ENCODE assay signal across 8 cellular contexts in genomic region chr7:129143724-129144094, GRCh38. TPM values are rescaled to one million over a fixed set of nuclear protein-coding genes. Genes with fewer than 3 reads are reported as not detected.
DNase-seq lines count a peak whose midpoint lies in the region; ATAC-seq, FAIRE-seq and TF ChIP-seq lines count a peak whose summit lies in the region.

No MANE protein-coding gene starts in this region.

- POLR2A ChIA-PET in activated CD4-positive, alpha-beta T cell treated with anti-CD3 and anti-CD28 coated beads for 36 hours (lab: Charles Lee) = no interaction called here
- POLR2A ChIA-PET in OCI-LY7 (lab: Charles Lee) = interaction anchor here (0.5 to 1.1 kb wide), 4 partner anchors 9 to 258 kb away, joined by 3 to 4 read pairs (median 3); no protein-coding TSS in a partner anchor

- no peak for DNase-seq in activated CD4-positive, alpha-beta T cell treated with anti-CD3 and anti-CD28 coated beads for 36 hours
- no peak for DNase-seq in activated CD4-positive, alpha-beta T cell treated with anti-CD3 and anti-CD28 coated beads, Interleukin-2, amount 50 U/mL, for 1 hour
- DNase-seq in OCI-LY7 (ENCODE audit: low spot score) = no peak
- no peak for DNase-seq in effector memory CD8-positive, alpha-beta T cell
- no peak for DNase-seq in progenitor cell of endocrine pancreas (ENCODE audit: low spot score, unreplicated experiment)
- DNase-seq in NCI-H146 treated with DMSO at 0.1 percent for 48 hours (lab: John Stamatoyannopoulos, UW; ENCODE audit: unreplicated experiment) = no peak
- DNase-seq in dedifferentiated amniotic fluid mesenchymal stem cell (ENCODE audit: extremely low spot score) = no peak
- no peak for DNase-seq in D721Med (ENCODE audit: insufficient read length, low spot score)

- H3K4me2 ChIP-seq in OCI-LY7 (ENCODE audit: low read length) = peak overlapping the region; percentile 88

- no peak overlapping the region for H3K27ac Mint-ChIP-seq in activated CD4-positive, alpha-beta T cell treated with anti-CD3 and anti-CD28 coated beads for 36 hours
- H3K27ac Mint-ChIP-seq in effector memory CD8-positive, alpha-beta T cell = no peak overlapping the region
- no peak overlapping the region for H3K27ac Mint-ChIP-seq in progenitor cell of endocrine pancreas

- no peak for FAIRE-seq in D721Med (lab: Jason Lieb, UNC)

- H3K4me3 Mint-ChIP-seq in activated CD4-positive, alpha-beta T cell treated with anti-CD3 and anti-CD28 coated beads for 36 hours = peak overlapping the region; percentile 82
- peak overlapping the region; percentile 83 to 92 for H3K4me3 Mint-ChIP-seq in effector memory CD8-positive, alpha-beta T cell
- H3K4me3 Mint-ChIP-seq in progenitor cell of endocrine pancreas (ENCODE audit: low read depth) = peak overlapping the region; percentile 66

- H3K27me3 Mint-ChIP-seq in activated CD4-positive, alpha-beta T cell treated with anti-CD3 and anti-CD28 coated beads for 36 hours = peaks cover 16% of the 10 kb centered on the region
- H3K27me3 Mint-ChIP-seq in effector memory CD8-positive, alpha-beta T cell = peaks cover 16 to 59% of the 10 kb centered on the region in 2 donors
- H3K27me3 Mint-ChIP-seq in progenitor cell of endocrine pancreas = peaks cover 41% of the 10 kb centered on the region

- no peak overlapping the region for H3K27ac ChIP-seq in OCI-LY7 (ENCODE audit: low read depth, low read length, poor library complexity, severe bottlenecking)

- CTCF ChIA-PET in activated CD4-positive, alpha-beta T cell treated with anti-CD3 and anti-CD28 coated beads for 36 hours (lab: Charles Lee) = interaction anchor here (0.6 to 3.3 kb wide), 5 partner anchors 20 to 214 kb away, joined by 3 to 15 read pairs (median 4); no protein-coding TSS in a partner anchor
- CTCF ChIA-PET in OCI-LY7 (lab: Charles Lee; ENCODE audit: unreplicated experiment) = interaction anchor here (0.5 to 1.1 kb wide), 2 partner anchors 26 to 52 kb away, joined by 3 read pairs; no protein-coding TSS in a partner anchor

- peaks cover 38% of the 10 kb centered on the region for H3K4me1 ChIP-seq in OCI-LY7 (ENCODE audit: insufficient read depth, low read length, poor library complexity, severe bottlenecking)

- peaks cover 4% of the 10 kb centered on the region; the same call in 1 of the 2 replicates for H3K79me2 ChIP-seq in OCI-LY7 (ENCODE audit: insufficient read depth, low read depth, low read length)

- H2AFZ ChIP-seq in OCI-LY7 (ENCODE audit: low read length) = peak overlapping the region; percentile 85

- H4K20me1 ChIP-seq in OCI-LY7 (ENCODE audit: insufficient read depth, low read length) = no peaks in the 10 kb centered on the region

- intact Hi-C loops in activated CD4-positive, alpha-beta T cell treated with anti-CD3 and anti-CD28 coated beads for 36 hours (cut with DNase I, micrococcal nuclease) = loop anchor here in 1 of 2 experiments (1.0 kb wide), 1 partner anchor 20 kb away; no protein-coding TSS in a partner anchor
- intact Hi-C loops in OCI-LY7 (cut with micrococcal nuclease; ENCODE audit: unreplicated experiment) = loop anchor here (2.0 kb wide), 2 partner anchors 49 to 67 kb away; no protein-coding TSS in a partner anchor

- peaks cover 20% of the 10 kb centered on the region for H3K4me1 Mint-ChIP-seq in activated CD4-positive, alpha-beta T cell treated with anti-CD3 and anti-CD28 coated beads for 36 hours
- peaks cover 11 to 13% of the 10 kb centered on the region in 2 donors for H3K4me1 Mint-ChIP-seq in effector memory CD8-positive, alpha-beta T cell (ENCODE audit: low read depth in 2 of 2)
- H3K4me1 Mint-ChIP-seq in progenitor cell of endocrine pancreas (ENCODE audit: low read depth) = peaks cover 5% of the 10 kb centered on the region

- peak overlapping the region; percentile 76 for H3K4me3 ChIP-seq in OCI-LY7 (ENCODE audit: low read depth, low read length, poor library complexity, severe bottlenecking)

- H3K9me3 Mint-ChIP-seq in activated CD4-positive, alpha-beta T cell treated with anti-CD3 and anti-CD28 coated beads for 36 hours (ENCODE audit: low read depth) = no peaks in the 10 kb centered on the region
- H3K9me3 Mint-ChIP-seq in effector memory CD8-positive, alpha-beta T cell = no peaks in the 10 kb centered on the region
- H3K9me3 Mint-ChIP-seq in progenitor cell of endocrine pancreas (ENCODE audit: low read depth) = no peaks in the 10 kb centered on the region

- BruUV-seq in OCI-LY7 (replicated peaks; lab: Mats Ljungman, UMichigan) = no TSS peak

- H3K9me2 ChIP-seq in OCI-LY7 (ENCODE audit: insufficient read depth, low read length) = no peaks in the 10 kb centered on the region

- no peaks in the 10 kb centered on the region for H3K36me3 Mint-ChIP-seq in activated CD4-positive, alpha-beta T cell treated with anti-CD3 and anti-CD28 coated beads for 36 hours (ENCODE audit: low read depth)
- no peaks in the 10 kb centered on the region for H3K36me3 Mint-ChIP-seq in effector memory CD8-positive, alpha-beta T cell (ENCODE audit: insufficient read depth)
- H3K36me3 Mint-ChIP-seq in progenitor cell of endocrine pancreas (ENCODE audit: insufficient read depth) = no peaks in the 10 kb centered on the region

- no peak for ATAC-seq in activated CD4-positive, alpha-beta T cell treated with anti-CD3 and anti-CD28 coated beads for 36 hours
- no peak for ATAC-seq in effector memory CD8-positive, alpha-beta T cell (replicated peaks)

- peaks cover 6% of the 10 kb centered on the region; the same call in 1 of the 2 replicates for H3K36me3 ChIP-seq in OCI-LY7 (ENCODE audit: insufficient read depth, low read length)

- TF ChIP-seq CTCF in OCI-LY7 (conservative IDR thresholded peaks at IDR 0.05; ENCODE audit: low read length) = no peak
- TF ChIP-seq CTCF in progenitor cell of endocrine pancreas (IDR thresholded peaks at IDR 0.05; ENCODE audit: unreplicated experiment) = no peak
- TF ChIP-seq CTCF in D721Med (IDR thresholded peaks at IDR 0.05; ENCODE audit: insufficient read depth, missing control alignments) = no peak

- no peaks in the 10 kb centered on the region for H3K9me3 ChIP-seq in OCI-LY7 (ENCODE audit: low read length)

RNA-seq across cellular contexts. Expression of gene TSPAN33, which starts 0.8 kb away (rescaled TPM):
- total RNA-seq in activated CD4-positive, alpha-beta T cell treated with anti-CD3 and anti-CD28 coated beads for 36 hours = 1 to 10 TPM; 6.5 to 7.5 TPM
- 11.5 and 14.6 TPM in 2 replicates for total RNA-seq in OCI-LY7 (2014; rRNA removed; shearing (Covaris generic))
- total RNA-seq in OCI-LY7 (2022) (37.8 and 44.8 TPM in 2 replicates), progenitor cell of endocrine pancreas (22.2 and 24.5 TPM in 2 replicates)

RNA-seq across cellular contexts. Expression of gene SMO, which starts 44.7 kb away (rescaled TPM):
- total RNA-seq in activated CD4-positive, alpha-beta T cell treated with anti-CD3 and anti-CD28 coated beads for 36 hours = under 1 TPM; 0.28 to 0.71 TPM
- total RNA-seq in OCI-LY7 (2014; rRNA removed; shearing (Covaris generic)) = 0.25 TPM in 1 of 2 replicates, not detected in the other
- total RNA-seq in OCI-LY7 (2022) (0.17 and 0.22 TPM in 2 replicates), progenitor cell of endocrine pancreas (103 and 104 TPM in 2 replicates)

Comparison
In these comparisons a context has a peak if more than half of its experiments do, and no peak if none do; other contexts are left out.
1. RNA of gene SMO, which starts 44.7 kb away (total RNA-seq): 103 to 104 TPM in progenitor cell of endocrine pancreas; 0.28 to 0.71 TPM in activated CD4-positive, alpha-beta T cell treated with anti-CD3 and anti-CD28 coated beads for 36 hours and 0.17 to 0.25 TPM in OCI-LY7; every median in the first group is over 10 times any median in the second.
2. Peak in every context shown above with its lines, with median percentiles within 50 percentile points of each other: H3K4me3 Mint-ChIP-seq.